In the genomic region with DNA sequence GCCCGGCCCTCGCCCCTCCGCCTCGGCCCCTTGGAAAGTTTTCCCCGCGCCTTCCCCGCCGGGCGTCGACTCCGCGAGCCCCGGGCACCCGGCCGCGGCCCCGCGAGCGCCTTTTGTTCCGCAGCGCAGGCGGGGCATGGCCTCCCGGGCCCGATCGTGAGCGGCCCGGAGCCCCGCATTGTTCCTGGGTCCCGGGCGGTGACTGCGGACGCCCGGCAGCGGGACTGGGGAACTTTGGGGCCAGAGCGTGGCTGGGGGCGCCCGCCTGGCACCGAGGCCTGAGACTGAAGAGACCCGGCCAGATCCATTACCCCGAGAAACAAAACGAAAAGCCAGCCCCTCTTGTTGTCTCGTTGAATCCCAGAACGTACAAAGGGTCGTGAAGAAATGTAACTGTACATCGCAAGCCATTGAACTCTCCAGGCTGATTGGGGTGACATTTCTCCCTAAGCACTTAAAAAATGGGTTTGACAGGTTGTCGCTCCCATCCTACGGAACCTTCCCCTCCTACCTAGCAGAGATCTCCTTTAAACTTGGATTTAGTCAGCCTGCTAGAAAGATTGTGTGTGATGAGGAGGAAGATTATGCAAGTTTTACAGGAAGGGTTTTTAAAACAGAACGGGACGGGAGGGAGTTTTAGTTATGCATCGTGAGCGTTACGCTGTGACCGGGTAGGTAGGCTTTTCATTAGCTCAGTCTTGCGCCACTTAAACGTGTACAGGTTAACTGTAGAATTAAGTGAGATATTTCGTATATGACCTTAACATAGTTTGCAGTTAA, we compare ENCODE assay signal across 7 cellular contexts. TPM values are rescaled to one million over a fixed set of nuclear protein-coding genes. Genes with fewer than 3 reads are reported as not detected.
DNase-seq lines count a peak whose midpoint lies in the region; ATAC-seq and TF ChIP-seq lines count a peak whose summit lies in the region.

No MANE protein-coding gene starts in this region.

- ATAC-seq in GM21360 (IDR thresholded peaks at IDR 0.05; ENCODE audit: unreplicated experiment) = peak; percentile 10

- peak overlapping the region; percentile 83 to 97 for H3K18ac ChIP-seq in mesenchymal stem cell (ENCODE audit: low read depth in 1 of 2, low read length in 2 of 2)

- H3F3A ChIP-seq in SU-DHL-6 (ENCODE audit: insufficient read depth) = peaks cover 6% of the 10 kb centered on the region; the same call in 1 of the 2 replicates

- peak overlapping the region; percentile 97 for H2BK15ac ChIP-seq in mesenchymal stem cell (ENCODE audit: low read depth, poor library complexity, severe bottlenecking)

- H3K9me2 ChIP-seq in SU-DHL-6 (replicated peaks; ENCODE audit: insufficient read depth, low read length) = no peaks in the 10 kb centered on the region

- TF ChIP-seq EP300 in transverse colon (IDR thresholded peaks at IDR 0.05; ENCODE audit: low read depth) = no peak

- no peaks in the 10 kb centered on the region for H3K27me3 ChIP-seq in SU-DHL-6 (ENCODE audit: low read length)
- no peaks in the 10 kb centered on the region for H3K27me3 ChIP-seq in mesenchymal stem cell (ENCODE audit: control insufficient read depth in 1 of 2, insufficient read depth in 1 of 2, low read length in 2 of 2)
- H3K27me3 ChIP-seq in transverse colon = no peaks in the 10 kb centered on the region

- H4K91ac ChIP-seq in mesenchymal stem cell (ENCODE audit: low read length) = peak overlapping the region; percentile 90

- H2BK12ac ChIP-seq in mesenchymal stem cell (ENCODE audit: low read length in 2 of 2) = no peak overlapping the region

- peaks cover 22% of the 10 kb centered on the region; the same call in 1 of the 2 replicates for H4K20me1 ChIP-seq in SU-DHL-6 (ENCODE audit: low read depth, low read length)

- under 1% methylated on average over 54 of the region's 56 CpGs for WGBS in mesenchymal stem cell
- WGBS in transverse colon (ENCODE audit: low coverage in 1 of 2), 2 donors = 0 to 1% methylated on average over 10 to 52 of the region's 56 CpGs

- H3K9ac ChIP-seq in SU-DHL-6 (ENCODE audit: low read length) = peak overlapping the region; percentile 88
- peak overlapping the region; percentile 95 for H3K9ac ChIP-seq in mesenchymal stem cell (ENCODE audit: low read length)

- intact Hi-C loops in transverse colon (cut with DNase I; ENCODE audit: low total_unique reads) = no loop called here

- H3K9me3 ChIP-seq in SU-DHL-6 (ENCODE audit: insufficient read depth, low read length) (no peaks in the 10 kb centered on the region), mesenchymal stem cell (ENCODE audit: control insufficient read depth, low read length) (no peaks in the 10 kb centered on the region), transverse colon (no peaks in the 10 kb centered on the region)

- peaks cover 51% of the 10 kb centered on the region for H3K79me2 ChIP-seq in SU-DHL-6 (ENCODE audit: insufficient read depth, low read length)

- TF ChIP-seq POLR2A in transverse colon (IDR thresholded peaks at IDR 0.05) = peak; percentile 14

- peaks cover 2% of the 10 kb centered on the region for H3K79me1 ChIP-seq in mesenchymal stem cell (replicated peaks; ENCODE audit: low read length, poor library complexity, severe bottlenecking)

- H3K27ac ChIP-seq in SU-DHL-6 (ENCODE audit: low read depth, low read length) = peak overlapping the region; percentile 84
- H3K27ac ChIP-seq in mesenchymal stem cell (ENCODE audit: low read length, poor library complexity, severe bottlenecking) = peak overlapping the region; percentile 37
- H3K27ac ChIP-seq in transverse colon = peak overlapping the region; percentile 96 to 99 (median 98)

- no peaks in the 10 kb centered on the region for H3K36me3 ChIP-seq in SU-DHL-6 (ENCODE audit: low read length)
- no peaks in the 10 kb centered on the region for H3K36me3 ChIP-seq in mesenchymal stem cell (ENCODE audit: control insufficient read depth in 1 of 2, insufficient read depth in 2 of 2, low read depth in 1 of 2, low read length in 2 of 2)
- no peaks in the 10 kb centered on the region for H3K36me3 ChIP-seq in transverse colon

- H2AK5ac ChIP-seq in mesenchymal stem cell (ENCODE audit: low read length, severe bottlenecking) = no peak overlapping the region

- H3K14ac ChIP-seq in mesenchymal stem cell (ENCODE audit: low read length in 2 of 2) = peak overlapping the region; percentile 49 to 65

- H3K4me2 ChIP-seq in SU-DHL-6 (ENCODE audit: low read depth, low read length, poor library complexity, severe bottlenecking) (peak overlapping the region; percentile 76), mesenchymal stem cell (ENCODE audit: low read length, poor library complexity, severe bottlenecking) (peak overlapping the region; percentile 80)

- H3K23ac ChIP-seq in mesenchymal stem cell (ENCODE audit: low read length in 2 of 2) = peak overlapping the region in 1 of 2 experiments; percentile 69

- peak overlapping the region; percentile 59 for H2BK5ac ChIP-seq in mesenchymal stem cell (ENCODE audit: low read depth, low read length, poor library complexity, severe bottlenecking)

- peak overlapping the region; percentile 62 for H4K8ac ChIP-seq in mesenchymal stem cell (ENCODE audit: low read length)

- peak overlapping the region; percentile 87 for H3K4me3 ChIP-seq in SU-DHL-6 (ENCODE audit: insufficient read depth, low read length, poor library complexity, severe bottlenecking)
- H3K4me3 ChIP-seq in mesenchymal stem cell (ENCODE audit: insufficient read depth in 1 of 2, low read depth in 1 of 2, low read length in 2 of 2) = peak overlapping the region; percentile 95 to 97
- peak overlapping the region; percentile 83 to 95 (median 92) for H3K4me3 ChIP-seq in transverse colon

- in situ Hi-C loops in G401 (cut with HindIII; ENCODE audit: low sequenced_read_pairs) = no loop called here
- in situ Hi-C loops in transverse colon (cut with MboI; ENCODE audit: low pct_ligation_motif_present in 1 of 4, low pct_unique_long_range_greater_than_20kb in 1 of 4, low sequenced_read_pairs in 3 of 4) = loop anchor here in 2 of 4 donors (10.0 to 25.0 kb wide), 2 partner anchors 45 to 112 kb away; no protein-coding TSS in a partner anchor

- peak overlapping the region; percentile 95 for H2BK120ac ChIP-seq in mesenchymal stem cell (ENCODE audit: low read depth, low read length)

- peak; percentile 37 for DNase-seq in G401 (ENCODE audit: low spot score)
- peak; percentile 6 for DNase-seq in HK-2 (ENCODE audit: unreplicated experiment)
- DNase-seq in dermis microvascular lymphatic vessel endothelial cell (ENCODE audit: low read depth in 2 of 2) = peak; percentile 31 to 56
- DNase-seq in mesenchymal stem cell = peak; percentile 53
- no peak for DNase-seq in transverse colon

- TF ChIP-seq CTCF in SU-DHL-6 (IDR thresholded peaks at IDR 0.05; ENCODE audit: insufficient read depth, low read length, poor library complexity, severe bottlenecking) (no peak), transverse colon (IDR thresholded peaks at IDR 0.05) (peak in 1 of 5 experiments; percentile 13)

- no peak overlapping the region for H2AFZ ChIP-seq in SU-DHL-6 (ENCODE audit: low read depth, low read length, severe bottlenecking)
- peak overlapping the region; percentile 23 for H2AFZ ChIP-seq in mesenchymal stem cell (ENCODE audit: low read depth, low read length)

- peaks cover 4% of the 10 kb centered on the region for H3K4me1 ChIP-seq in mesenchymal stem cell (ENCODE audit: control insufficient read depth, insufficient read depth, low read depth, low read length)
- peaks cover 8 to 38% (median 16%) of the 10 kb centered on the region in 4 donors for H3K4me1 ChIP-seq in transverse colon

- H3K4ac ChIP-seq in mesenchymal stem cell (ENCODE audit: low read depth in 1 of 2, low read length in 2 of 2) = peak overlapping the region in 1 of 2 experiments; percentile 98

RNA-seq across cellular contexts. Expression of a gene that starts 0.8 kb away (rescaled TPM):
- 288 and 334 TPM in 2 replicates for total RNA-seq in G401 (2014; rRNA removed; shearing (Covaris generic))
- total RNA-seq in dermis microvascular lymphatic vessel endothelial cell = 163 and 205 TPM in 2 replicates
- polyA plus RNA-seq in mesenchymal stem cell (2013, experiment 1 of 2) = 113 TPM
- polyA plus RNA-seq in mesenchymal stem cell (2013, experiment 2 of 2) = 117 TPM
- 100 to 1,000 TPM in 1 of 4 donors, 10 to 100 TPM in 3; 41.9 to 116 (median 67.5) TPM for total RNA-seq in transverse colon

RNA-seq across cellular contexts. Expression of a gene that starts 52.2 kb away (rescaled TPM):
- total RNA-seq in G401 (2014; rRNA removed; shearing (Covaris generic)) = not detected in 2 replicates
- under 0.01 TPM in 1 of 2 replicates, not detected in the other for total RNA-seq in dermis microvascular lymphatic vessel endothelial cell
- not detected for polyA plus RNA-seq in mesenchymal stem cell (2013, experiment 1 of 2)
- polyA plus RNA-seq in mesenchymal stem cell (2013, experiment 2 of 2) = not detected
- 1 to 10 TPM in 3 of 4 donors, not detected in 1; 1.2 to 2.4 (median 2.2) TPM for total RNA-seq in transverse colon

Comparison
In these comparisons a context has a peak if more than half of its experiments do, and no peak if none do; other contexts are left out.
1. H3K27ac ChIP-seq: peak in every context shown above with its lines; median percentile 98 in transverse colon; 84 in SU-DHL-6; 37 in mesenchymal stem cell.